Comparison of ENCODE assay signal across 19 cellular contexts in the genomic region with DNA sequence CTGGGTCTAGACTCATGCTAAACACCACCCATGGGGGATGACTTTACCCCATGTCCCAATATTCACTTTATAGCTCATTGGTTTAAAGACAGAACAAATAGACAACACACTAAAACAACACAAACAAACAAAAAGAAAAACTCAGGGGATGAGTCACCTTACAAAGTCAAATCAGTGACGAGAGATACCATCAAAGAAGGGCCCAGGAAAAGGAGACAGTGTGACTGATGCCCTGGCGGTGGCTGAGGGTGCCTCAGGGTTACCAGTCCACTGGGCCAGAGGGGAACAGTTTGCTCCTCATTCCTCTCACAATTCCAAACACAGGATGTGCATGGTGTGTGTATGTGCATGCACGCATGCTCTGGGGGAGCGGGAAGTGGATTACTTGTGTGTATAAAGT.
DNase-seq lines count a peak whose midpoint lies in the region; ATAC-seq lines count a peak whose summit lies in the region.
"Had no signal": no experiment of that assay in that cellular context is flagged by ENCODE, and none has a peak within 500 bp of the region (broad histone marks: within the 10 kb centered on the region; RNA-seq: fewer than 3 reads in every experiment).

No MANE protein-coding gene starts in this region.

- H3K9me3 ChIP-seq in MG63: no peaks in the 10 kb centered on the region

- no peak overlapping the region for H3K4me3 ChIP-seq in MG63
- H3K4me3 ChIP-seq: BLaER1 treated with 17β-estradiol and CSF1 and Interleukin-3, amounts not matched to agents 10 nM and 100 nM; GM12878; GM23248; K562 had no signal

- H3K4me3 Mint-ChIP-seq in activated naive CD4-positive, alpha-beta T cell treated with anti-CD3 and anti-CD28 coated beads, Interleukin-2, amount 50 U/mL, for 24 hours: no peak overlapping the region
- no peak overlapping the region for H3K4me3 Mint-ChIP-seq in stimulated activated effector memory CD8-positive, alpha-beta T cell treated with anti-CD3 and anti-CD28 coated beads, Interleukin-12 subunit alpha, Interleukin-12 subunit beta, amount 100 ng/mL, for 72 hours
- H3K4me3 Mint-ChIP-seq: B cell; CD8-positive, alpha-beta T cell had no signal

- no peaks in the 10 kb centered on the region for H3K36me3 Mint-ChIP-seq in activated naive CD4-positive, alpha-beta T cell treated with anti-CD3 and anti-CD28 coated beads, Interleukin-2, amount 50 U/mL, for 24 hours
- H3K36me3 Mint-ChIP-seq in activated naive CD4-positive, alpha-beta T cell treated with anti-CD3 and anti-CD28 coated beads, Interleukin-2, amount 50 U/mL, for 72 hours: no peaks in the 10 kb centered on the region
- H3K36me3 Mint-ChIP-seq in stimulated activated effector memory CD8-positive, alpha-beta T cell treated with anti-CD3 and anti-CD28 coated beads, Interleukin-12 subunit alpha, Interleukin-12 subunit beta, amount 100 ng/mL, for 72 hours: no peaks in the 10 kb centered on the region
- H3K36me3 Mint-ChIP-seq: CD8-positive, alpha-beta T cell had no signal

- H3K27ac Mint-ChIP-seq in activated naive CD4-positive, alpha-beta T cell treated with anti-CD3 and anti-CD28 coated beads, Interleukin-2, amount 50 U/mL, for 24 hours: peak overlapping the region; percentile 1
- no peak overlapping the region for H3K27ac Mint-ChIP-seq in activated naive CD4-positive, alpha-beta T cell treated with anti-CD3 and anti-CD28 coated beads, Interleukin-2, amount 50 U/mL, for 72 hours
- no peak overlapping the region for H3K27ac Mint-ChIP-seq in stimulated activated effector memory CD8-positive, alpha-beta T cell treated with anti-CD3 and anti-CD28 coated beads, Interleukin-12 subunit alpha, Interleukin-12 subunit beta, amount 100 ng/mL, for 72 hours
- H3K27ac Mint-ChIP-seq: B cell; CD8-positive, alpha-beta T cell had no signal

- H3K27ac ChIP-seq in epithelial cell of prostate: peak overlapping the region; percentile 86
- H3K27ac ChIP-seq: BLaER1 treated with 17β-estradiol and CSF1 and Interleukin-3, amounts not matched to agents 10 nM and 100 nM; GM23248; HL-60 had no signal

- no peaks in the 10 kb centered on the region for H3K4me1 Mint-ChIP-seq in activated naive CD4-positive, alpha-beta T cell treated with anti-CD3 and anti-CD28 coated beads, Interleukin-2, amount 50 U/mL, for 24 hours
- H3K4me1 Mint-ChIP-seq in stimulated activated effector memory CD8-positive, alpha-beta T cell treated with anti-CD3 and anti-CD28 coated beads, Interleukin-12 subunit alpha, Interleukin-12 subunit beta, amount 100 ng/mL, for 72 hours: no peaks in the 10 kb centered on the region
- H3K4me1 Mint-ChIP-seq: B cell had no signal

- no peaks in the 10 kb centered on the region for H3K27me3 ChIP-seq in MG63
- H3K27me3 ChIP-seq: BLaER1 treated with 17β-estradiol and CSF1 and Interleukin-3, amounts not matched to agents 10 nM and 100 nM had no signal

- H3K9me3 Mint-ChIP-seq in activated naive CD4-positive, alpha-beta T cell treated with anti-CD3 and anti-CD28 coated beads, Interleukin-2, amount 50 U/mL, for 24 hours: peaks cover 12% of the 10 kb centered on the region
- peaks cover 4 to 11% of the 10 kb centered on the region in 2 donors for H3K9me3 Mint-ChIP-seq in activated naive CD4-positive, alpha-beta T cell treated with anti-CD3 and anti-CD28 coated beads, Interleukin-2, amount 50 U/mL, for 72 hours
- peaks cover 4% of the 10 kb centered on the region for H3K9me3 Mint-ChIP-seq in stimulated activated effector memory CD8-positive, alpha-beta T cell treated with anti-CD3 and anti-CD28 coated beads, Interleukin-12 subunit alpha, Interleukin-12 subunit beta, amount 100 ng/mL, for 72 hours

- no peaks in the 10 kb centered on the region for H3K36me3 ChIP-seq in MG63
- H3K36me3 ChIP-seq: BLaER1 treated with 17β-estradiol and CSF1 and Interleukin-3, amounts not matched to agents 10 nM and 100 nM had no signal

- DNase-seq in activated naive CD4-positive, alpha-beta T cell treated with anti-CD3 and anti-CD28 coated beads, Interleukin-2, amount 50 U/mL, for 72 hours (ENCODE audit: low spot score in 2 of 2): no peak
- DNase-seq in MG63 (peak; percentile 13), epithelial cell of prostate (ENCODE audit: low read depth, low spot score) (no peak)
- no peak for DNase-seq in stimulated activated effector memory CD8-positive, alpha-beta T cell treated with anti-CD3 and anti-CD28 coated beads, Interleukin-12 subunit alpha, Interleukin-12 subunit beta, amount 100 ng/mL, for 72 hours (ENCODE audit: low spot score in 2 of 2)
- DNase-seq: 8988T; Calu3; CD8-positive, alpha-beta T cell; DMS79 treated with DMSO at 0.1 percent for 48 hours; GM23248; H7 had no signal

- no peak for ATAC-seq in activated naive CD4-positive, alpha-beta T cell treated with anti-CD3 and anti-CD28 coated beads, Interleukin-2, amount 50 U/mL, for 72 hours
- ATAC-seq in stimulated activated effector memory CD8-positive, alpha-beta T cell treated with anti-CD3 and anti-CD28 coated beads, Interleukin-12 subunit alpha, Interleukin-12 subunit beta, amount 100 ng/mL, for 72 hours: peak; percentile 26
- ATAC-seq in HG02759 (IDR thresholded peaks at IDR 0.05; ENCODE audit: unreplicated experiment) (no peak), HG03378 (IDR thresholded peaks at IDR 0.05; ENCODE audit: unreplicated experiment) (no peak), GM18519 (IDR thresholded peaks at IDR 0.05; ENCODE audit: low FRiP score, unreplicated experiment) (no peak)
- ATAC-seq: CD8-positive, alpha-beta T cell; GM12878; K562 had no signal

- peaks cover 7% of the 10 kb centered on the region for H3K27me3 Mint-ChIP-seq in activated naive CD4-positive, alpha-beta T cell treated with anti-CD3 and anti-CD28 coated beads, Interleukin-2, amount 50 U/mL, for 24 hours
